In the genomic region with DNA sequence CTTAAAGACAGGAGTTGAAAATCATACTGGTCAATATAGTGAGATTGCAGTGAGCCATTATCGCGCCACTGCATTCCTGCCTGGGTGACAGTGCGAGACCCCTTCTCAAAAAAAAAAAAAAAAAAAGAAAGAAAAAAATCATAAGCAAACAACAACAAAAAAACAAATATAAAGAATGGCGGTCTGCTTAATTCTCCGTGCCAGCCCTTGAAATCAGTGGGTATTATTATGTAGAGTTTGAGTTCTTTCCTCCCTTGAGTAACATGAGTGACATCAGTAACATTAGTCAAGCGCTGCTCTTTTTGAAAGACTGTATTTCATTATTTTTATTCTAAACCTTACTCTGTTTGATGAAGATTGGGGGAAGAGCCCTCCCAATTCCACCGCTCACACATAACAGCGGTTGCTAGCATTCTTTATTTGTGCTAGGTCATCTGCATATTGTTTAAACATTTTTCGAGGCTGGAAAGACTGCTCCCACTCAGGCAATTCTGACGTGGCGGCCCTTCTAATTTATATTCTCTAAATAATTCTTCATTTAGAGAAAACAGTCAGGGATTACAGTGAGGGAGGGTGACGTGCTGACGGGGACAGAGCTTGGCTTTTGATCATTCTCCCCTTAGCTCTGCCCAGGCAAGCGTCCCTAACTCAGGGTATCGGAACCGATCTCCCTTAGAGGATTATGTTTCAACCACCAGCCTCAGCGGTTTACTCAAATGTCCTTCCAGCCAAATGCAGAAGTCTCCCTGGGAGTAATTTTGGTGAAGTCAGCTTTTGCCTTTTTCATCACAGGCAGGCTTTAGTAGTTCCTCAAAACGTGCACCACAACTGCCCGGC, we compare ENCODE assay signal across 8 cellular contexts. TPM values are rescaled to one million over a fixed set of nuclear protein-coding genes. Genes with fewer than 3 reads are reported as not detected.
DNase-seq lines count a peak whose midpoint lies in the region; ATAC-seq and TF ChIP-seq lines count a peak whose summit lies in the region.

No MANE protein-coding gene starts in this region.

- H3K4me1 Mint-ChIP-seq in activated naive CD4-positive, alpha-beta T cell treated with anti-CD3 and anti-CD28 coated beads, Interleukin-2, amount 50 U/mL, for 24 hours = peaks cover 39% of the 10 kb centered on the region

- H3K27ac Mint-ChIP-seq in activated naive CD4-positive, alpha-beta T cell treated with anti-CD3 and anti-CD28 coated beads, Interleukin-2, amount 50 U/mL, for 24 hours = peak overlapping the region; percentile 99

- H3K36me3 Mint-ChIP-seq in activated naive CD4-positive, alpha-beta T cell treated with anti-CD3 and anti-CD28 coated beads, Interleukin-2, amount 50 U/mL, for 24 hours = no peaks in the 10 kb centered on the region

- no peaks in the 10 kb centered on the region for H3K36me3 ChIP-seq in right atrium auricular region

- no peaks in the 10 kb centered on the region for H3K27me3 Mint-ChIP-seq in activated naive CD4-positive, alpha-beta T cell treated with anti-CD3 and anti-CD28 coated beads, Interleukin-2, amount 50 U/mL, for 24 hours

- peak overlapping the region; percentile 89 to 98 for H3K4me3 ChIP-seq in right atrium auricular region
- peak overlapping the region; percentile 88 for H3K4me3 ChIP-seq in skeletal muscle cell (ENCODE audit: low read depth, low read length)

- H3K9me3 ChIP-seq in right atrium auricular region = no peaks in the 10 kb centered on the region

- peak overlapping the region; percentile 92 for H3K4me3 Mint-ChIP-seq in activated naive CD4-positive, alpha-beta T cell treated with anti-CD3 and anti-CD28 coated beads, Interleukin-2, amount 50 U/mL, for 24 hours

- no peak for TF ChIP-seq CTCF in right atrium auricular region (IDR thresholded peaks at IDR 0.05)

- peak; percentile 60 for DNase-seq in DMS79 (lab: John Stamatoyannopoulos, UW)
- peak; percentile 95 for DNase-seq in NCI-H748 treated with DMSO at 0.1 percent for 48 hours (lab: John Stamatoyannopoulos, UW)
- DNase-seq in right atrium auricular region (ENCODE audit: low spot score) = no peak
- no peak for DNase-seq in skeletal muscle cell (ENCODE audit: low read depth)
- DNase-seq in epidermal melanocyte (ENCODE audit: insufficient read length, low spot score) = no peak

- no peaks in the 10 kb centered on the region for H3K9me3 Mint-ChIP-seq in activated naive CD4-positive, alpha-beta T cell treated with anti-CD3 and anti-CD28 coated beads, Interleukin-2, amount 50 U/mL, for 24 hours

- H3K4me1 ChIP-seq in right atrium auricular region = peaks cover 0 to 47% of the 10 kb centered on the region in 2 donors

- ATAC-seq in HG02571 (IDR thresholded peaks at IDR 0.05; ENCODE audit: unreplicated experiment) = peak; percentile 10
- ATAC-seq in HG03442 (IDR thresholded peaks at IDR 0.05; ENCODE audit: unreplicated experiment) = no peak

- H3K27ac ChIP-seq in right atrium auricular region = peak overlapping the region; percentile 99

- no peaks in the 10 kb centered on the region for H3K27me3 ChIP-seq in right atrium auricular region

RNA-seq across cellular contexts. Expression of gene MARCHF6, which starts 0.9 kb away (rescaled TPM):
- total RNA-seq in right atrium auricular region = 100 to 1,000 TPM in 1 of 2 donors, 10 to 100 TPM in 1; 89.5 to 103 TPM

RNA-seq across cellular contexts. Expression of gene CMBL, which starts 44.9 kb away (rescaled TPM):
- total RNA-seq in right atrium auricular region = 10 to 100 TPM in 1 of 2 donors, 1 to 10 TPM in 1; 5.9 to 20.7 TPM

Comparison
In these comparisons a context has a peak if more than half of its experiments do, and no peak if none do; other contexts are left out.
1. DNase-seq: peak in DMS79 (single experiment) and NCI-H748 treated with DMSO at 0.1 percent for 48 hours (single experiment); none in right atrium auricular region (single experiment), skeletal muscle cell (single experiment) and epidermal melanocyte (single experiment).